15 cellular contexts compared by ENCODE assay signal in genomic region chr9:109452761-109453160, GRCh38. TPM values are rescaled to one million over a fixed set of nuclear protein-coding genes. Genes with fewer than 3 reads are reported as not detected.
A peak's percentile ranks its signal among the peaks of the same experiment; 100 is the strongest.
DNase-seq lines count a peak whose midpoint lies in the region; ATAC-seq and TF ChIP-seq lines count a peak whose summit lies in the region.
"Had no signal": no experiment of that assay in that cellular context is flagged by ENCODE, and none has a peak within 500 bp of the region (broad histone marks: within the 10 kb centered on the region; RNA-seq: fewer than 3 reads in every experiment).

No MANE protein-coding gene starts in this region.

- H3K4me1 ChIP-seq in RWPE2 (ENCODE audit: insufficient read depth, poor library complexity, severe bottlenecking) (peaks cover 47% of the 10 kb centered on the region), fibroblast of lung (ENCODE audit: control insufficient read depth, extremely low read depth, insufficient read depth, low read length) (peaks cover 3% of the 10 kb centered on the region), psoas muscle (peaks cover 37% of the 10 kb centered on the region)
- H3K4me1 ChIP-seq: heart right ventricle had no signal

- H3K36me3 ChIP-seq in RWPE2 (ENCODE audit: low read depth), result peaks cover 47% of the 10 kb centered on the region
- no peaks in the 10 kb centered on the region for H3K36me3 ChIP-seq in fibroblast of lung (ENCODE audit: control insufficient read depth, insufficient read depth, low read length)
- H3K36me3 ChIP-seq in psoas muscle (ENCODE audit: insufficient read depth in 1 of 2, low read depth in 1 of 2), result peaks cover 0 to 19% of the 10 kb centered on the region in 2 donors

- WGBS in psoas muscle, 3 donors, result 57 to 71% (median 68%) methylated on average over 3 of the region's 3 CpGs

- H3K4me1 Mint-ChIP-seq in activated T-cell treated with anti-CD3 and anti-CD28 coated beads, Interleukin-2, amount 50 U/mL, for 4 hours (ENCODE audit: low read depth), result no peaks in the 10 kb centered on the region

- no peaks in the 10 kb centered on the region for H3K79me2 ChIP-seq in fibroblast of lung (ENCODE audit: control insufficient read depth, insufficient read depth, low read length)

- no peak overlapping the region for H2AFZ ChIP-seq in fibroblast of lung (ENCODE audit: low read length)

- H3K27me3 Mint-ChIP-seq in activated T-cell treated with anti-CD3 and anti-CD28 coated beads, Interleukin-2, amount 50 U/mL, for 4 hours (ENCODE audit: low read depth), result peaks cover 19% of the 10 kb centered on the region

- no peaks in the 10 kb centered on the region for H3K9me3 Mint-ChIP-seq in activated T-cell treated with anti-CD3 and anti-CD28 coated beads, Interleukin-2, amount 50 U/mL, for 4 hours
- H3K9me3 Mint-ChIP-seq: activated T-cell treated with anti-CD3 and anti-CD28 coated beads, Interleukin-2, amount 50 U/mL, for 24 hours; CD4-positive, alpha-beta memory T cell; nephron progenitor cell had no signal

- no peaks in the 10 kb centered on the region for H3K9me3 ChIP-seq in RWPE2 (ENCODE audit: severe bottlenecking)
- H3K9me3 ChIP-seq in fibroblast of lung (ENCODE audit: control insufficient read depth, insufficient read depth, low read depth, low read length), result no peaks in the 10 kb centered on the region
- no peaks in the 10 kb centered on the region for H3K9me3 ChIP-seq in psoas muscle
- H3K9me3 ChIP-seq: heart right ventricle, stomach had no signal

- no peak overlapping the region for H3K4me3 ChIP-seq in RWPE2 (ENCODE audit: severe bottlenecking)
- no peak overlapping the region for H3K4me3 ChIP-seq in fibroblast of lung (replicated peaks in 1 of 4; ENCODE audit: control extremely low read depth in 1 of 4, insufficient read depth in 1 of 4, low read depth in 3 of 4, low read length in 4 of 4)
- H3K4me3 ChIP-seq in psoas muscle, result no peak overlapping the region
- H3K4me3 ChIP-seq: heart right ventricle, stomach had no signal

- peak; percentile 70 for ATAC-seq in RWPE2 (ENCODE audit: low read depth)
- ATAC-seq in psoas muscle, result peak; percentile 57 to 88 (median 84)
- no peak for ATAC-seq in GM18907 (IDR thresholded peaks at IDR 0.05; ENCODE audit: unreplicated experiment)
- no peak for ATAC-seq in activated T-cell treated with anti-CD3 and anti-CD28 coated beads, Interleukin-2, amount 50 U/mL, for 4 hours
- ATAC-seq: heart right ventricle had no signal

- in situ Hi-C loops in GM13976 (cut with MboI; ENCODE audit: low sequenced_read_pairs, unreplicated experiment), result no loop called here

- no peak for TF ChIP-seq CTCF in RWPE2 (IDR thresholded peaks at IDR 0.05; ENCODE audit: poor library complexity, severe bottlenecking)
- no peak for TF ChIP-seq CTCF in fibroblast of lung (conservative IDR thresholded peaks at IDR 0.05 in 1 of 2, IDR thresholded peaks at IDR 0.05 in 1 of 2; ENCODE audit: low read depth in 1 of 2, low read length in 2 of 2)
- no peak for TF ChIP-seq CTCF in psoas muscle (IDR thresholded peaks at IDR 0.05)
- no peak for TF ChIP-seq CTCF in GM13976 (IDR thresholded peaks at IDR 0.05; ENCODE audit: borderline replicate concordance, control extremely low read depth, extremely low read depth, insufficient read depth, missing control alignments)

- intact Hi-C loops in psoas muscle (cut with DNase I), result no loop called here

- H3K4me2 ChIP-seq in fibroblast of lung (ENCODE audit: extremely low read depth, insufficient read depth, low read length), result no peak overlapping the region

- H3K27ac ChIP-seq in RWPE2 (ENCODE audit: poor library complexity, severe bottlenecking) (peak overlapping the region; percentile 81), fibroblast of lung (ENCODE audit: insufficient read depth, low read length) (no peak overlapping the region), psoas muscle (peak overlapping the region; percentile 73)
- H3K27ac ChIP-seq: heart right ventricle had no signal

- no peak overlapping the region for H3K4me3 Mint-ChIP-seq in activated T-cell treated with anti-CD3 and anti-CD28 coated beads, Interleukin-2, amount 50 U/mL, for 4 hours
- H3K4me3 Mint-ChIP-seq: activated T-cell treated with anti-CD3 and anti-CD28 coated beads, Interleukin-2, amount 50 U/mL, for 24 hours; CD4-positive, alpha-beta memory T cell; nephron progenitor cell had no signal

- DNase-seq in ELR (ENCODE audit: low read depth) (peak; percentile 55), RWPE2 (ENCODE audit: low spot score) (no peak), fibroblast of lung (ENCODE audit: low read depth in 2 of 2) (peak; percentile 30 to 71), psoas muscle (peak in 1 of 2 donors; percentile 30), GM13976 (ENCODE audit: low spot score) (no peak), erythroblast (lab: John Stamatoyannopoulos, UW) (no peak)
- no peak for DNase-seq in activated T-cell treated with anti-CD3 and anti-CD28 coated beads, Interleukin-2, amount 50 U/mL, for 4 hours
- DNase-seq: activated T-cell treated with anti-CD3 and anti-CD28 coated beads, Interleukin-2, amount 50 U/mL, for 24 hours; CD4-positive, alpha-beta memory T cell; effector CD4-positive, alpha-beta T cell; heart right ventricle; NCI-H1048; nephron progenitor cell had no signal

- H3K36me3 Mint-ChIP-seq in activated T-cell treated with anti-CD3 and anti-CD28 coated beads, Interleukin-2, amount 50 U/mL, for 4 hours (ENCODE audit: insufficient read depth), result no peaks in the 10 kb centered on the region
- H3K36me3 Mint-ChIP-seq: CD4-positive, alpha-beta memory T cell had no signal

- H4K20me1 ChIP-seq in fibroblast of lung (ENCODE audit: control insufficient read depth, extremely low read depth, insufficient read depth, low read length), result no peaks in the 10 kb centered on the region

- no peaks in the 10 kb centered on the region for H3K27me3 ChIP-seq in RWPE2 (ENCODE audit: insufficient read depth, poor library complexity, severe bottlenecking)
- H3K27me3 ChIP-seq in fibroblast of lung (ENCODE audit: control insufficient read depth, insufficient read depth, low read length), result no peaks in the 10 kb centered on the region
- H3K27me3 ChIP-seq in psoas muscle (ENCODE audit: insufficient read depth in 3 of 3, low read length in 2 of 3), result no peaks in the 10 kb centered on the region
- H3K27me3 ChIP-seq: stomach had no signal

- no peak for TF ChIP-seq POLR2A in erythroblast (IDR thresholded peaks at IDR 0.05; ENCODE audit: low read length)

- H3K9ac ChIP-seq in fibroblast of lung (ENCODE audit: insufficient read depth, low read length), result no peak overlapping the region

RNA-seq across cellular contexts. Expression of gene PTPN3, which starts 45.3 kb away (rescaled TPM):
- total RNA-seq in fibroblast of lung (1.3 and 2.3 TPM in 2 replicates), psoas muscle (10 to 100 TPM in 3 of 4 donors, 1 to 10 TPM in 1; 8.8 to 80.2 (median 43.4) TPM)
- polyA plus RNA-seq in fibroblast of lung (0.52 and 1.4 TPM in 2 replicates), psoas muscle (100 to 1,000 TPM in 1 of 3 donors, 10 to 100 TPM in 2; 14.2 to 130 (median 72.4) TPM)
- polyA plus RNA-seq in fibroblast of lung (2012), result 0.28 and 1.2 TPM in 2 replicates
- 0.31 and 1.5 TPM in 2 replicates for polyA minus RNA-seq in fibroblast of lung (ENCODE audit: low replicate concordance)
- total RNA-seq in activated T-cell treated with anti-CD3 and anti-CD28 coated beads, Interleukin-2, amount 50 U/mL, for 4 hours, result under 1 TPM; 0.03 to 0.18 (median 0.08) TPM
- total RNA-seq: CD4-positive, alpha-beta memory T cell had no signal
- polyA plus RNA-seq: CD4-positive, alpha-beta memory T cell had no signal

Comparison
In these comparisons a context has a peak if more than half of its experiments do, and no peak if none do; other contexts are left out.
1. DNase-seq: peak in ELR (single experiment) and fibroblast of lung (2 of 2); none in RWPE2 (single experiment), GM13976 (single experiment), activated T-cell treated with anti-CD3 and anti-CD28 coated beads, Interleukin-2, amount 50 U/mL, for 4 hours (single experiment) and erythroblast (0 of 2).
2. ATAC-seq: peak in RWPE2 (single experiment) and psoas muscle (4 of 4); none in GM18907 (single experiment) and activated T-cell treated with anti-CD3 and anti-CD28 coated beads, Interleukin-2, amount 50 U/mL, for 4 hours (0 of 2).